In the genomic region with DNA sequence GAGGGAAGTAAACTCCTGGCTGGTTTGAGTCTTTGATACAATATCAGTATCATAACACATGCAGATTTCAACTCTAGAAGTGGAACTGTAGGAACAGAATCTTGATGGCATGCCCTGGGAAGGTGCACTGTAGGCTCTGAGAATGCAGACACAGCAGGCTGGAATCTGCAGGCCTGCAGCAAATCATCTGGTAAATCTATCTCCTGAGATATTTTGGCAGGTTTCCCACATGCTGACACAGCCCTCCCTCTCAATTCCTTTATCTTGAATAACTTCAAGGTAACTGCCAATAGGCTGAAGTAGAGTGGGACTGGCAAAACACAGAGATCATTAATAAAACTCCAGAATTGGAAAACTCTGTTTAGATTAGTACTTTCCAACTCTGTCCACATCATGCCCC, we compare ENCODE assay signal across 15 cellular contexts.
"Had no signal": no experiment of that assay in that cellular context is flagged by ENCODE, and none has a peak within 500 bp of the region (broad histone marks: within the 10 kb centered on the region; RNA-seq: fewer than 3 reads in every experiment).

No MANE protein-coding gene starts in this region.

- H3K4me3 ChIP-seq: adrenal gland, colonic mucosa, gastrocnemius medialis, vagina had no signal

- H3K4me3 Mint-ChIP-seq: activated B cell treated with CpG ODN at 0.5 μM for 24 hours; activated CD4-positive, alpha-beta T cell treated with anti-CD3 and anti-CD28 coated beads, Interleukin-2, amount 10 ng/mL, durations not matched to agents 24 days and 14 days; activated naive CD4-positive, alpha-beta T cell treated with anti-CD3 and anti-CD28 coated beads, Interleukin-2, amount 10 ng/mL, durations not matched to agents 7 days and 5 days; activated T-helper 17 cell treated with anti-CD3 and anti-CD28 coated beads, Interleukin-2, amount 50 U/mL, for 72 hours; nephron progenitor cell; T-helper 17 cell had no signal

- H3K4me1 Mint-ChIP-seq: activated B cell treated with CpG ODN at 0.5 μM for 24 hours; activated CD4-positive, alpha-beta T cell treated with anti-CD3 and anti-CD28 coated beads, Interleukin-2, amount 10 ng/mL, durations not matched to agents 24 days and 14 days; activated naive CD4-positive, alpha-beta T cell treated with anti-CD3 and anti-CD28 coated beads, Interleukin-2, amount 10 ng/mL, durations not matched to agents 7 days and 5 days; activated T-helper 17 cell treated with anti-CD3 and anti-CD28 coated beads, Interleukin-2, amount 50 U/mL, for 72 hours; T-helper 17 cell had no signal

- ATAC-seq: activated T-helper 17 cell treated with anti-CD3 and anti-CD28 coated beads, Interleukin-2, amount 50 U/mL, for 72 hours; gastrocnemius medialis; left colon; T-helper 17 cell had no signal

- H3K9me3 Mint-ChIP-seq: activated B cell treated with CpG ODN at 0.5 μM for 24 hours; activated CD4-positive, alpha-beta T cell treated with anti-CD3 and anti-CD28 coated beads, Interleukin-2, amount 10 ng/mL, durations not matched to agents 24 days and 14 days; activated naive CD4-positive, alpha-beta T cell treated with anti-CD3 and anti-CD28 coated beads, Interleukin-2, amount 10 ng/mL, durations not matched to agents 7 days and 5 days; activated T-helper 17 cell treated with anti-CD3 and anti-CD28 coated beads, Interleukin-2, amount 50 U/mL, for 72 hours had no signal

- H3K27me3 Mint-ChIP-seq: activated B cell treated with CpG ODN at 0.5 μM for 24 hours; activated naive CD4-positive, alpha-beta T cell treated with anti-CD3 and anti-CD28 coated beads, Interleukin-2, amount 10 ng/mL, durations not matched to agents 7 days and 5 days had no signal

- H3K27ac Mint-ChIP-seq: activated B cell treated with CpG ODN at 0.5 μM for 24 hours; activated CD4-positive, alpha-beta T cell treated with anti-CD3 and anti-CD28 coated beads, Interleukin-2, amount 10 ng/mL, durations not matched to agents 24 days and 14 days; activated naive CD4-positive, alpha-beta T cell treated with anti-CD3 and anti-CD28 coated beads, Interleukin-2, amount 10 ng/mL, durations not matched to agents 7 days and 5 days; activated T-helper 17 cell treated with anti-CD3 and anti-CD28 coated beads, Interleukin-2, amount 50 U/mL, for 72 hours; nephron progenitor cell; T-helper 17 cell had no signal

- DNase-seq: activated B cell treated with CpG ODN at 0.5 μM for 24 hours; activated CD4-positive, alpha-beta T cell treated with anti-CD3 and anti-CD28 coated beads, Interleukin-2, amount 10 ng/mL, durations not matched to agents 24 days and 14 days; activated naive CD4-positive, alpha-beta T cell treated with anti-CD3 and anti-CD28 coated beads, Interleukin-2, amount 10 ng/mL, durations not matched to agents 7 days and 5 days; activated T-cell treated with anti-CD3 and anti-CD28 coated beads for 4 hours; colonic mucosa; gastrocnemius medialis; hippocampal formation; left colon; mesenchymal stem cell; nephron progenitor cell; small intestine; T-helper 17 cell had no signal

- H3K36me3 Mint-ChIP-seq: activated naive CD4-positive, alpha-beta T cell treated with anti-CD3 and anti-CD28 coated beads, Interleukin-2, amount 10 ng/mL, durations not matched to agents 7 days and 5 days had no signal
